8 cellular contexts compared by ENCODE assay signal in genomic region chr6:29925341-29926080, GRCh38. TPM values are rescaled to one million over a fixed set of nuclear protein-coding genes. Genes with fewer than 3 reads are reported as not detected.
DNase-seq lines count a peak whose midpoint lies in the region; ATAC-seq and TF ChIP-seq lines count a peak whose summit lies in the region.

No MANE protein-coding gene starts in this region.

- no peak for ATAC-seq in stimulated activated naive CD8-positive, alpha-beta T cell treated with anti-CD3 and anti-CD28 coated beads, Interleukin-15, amount 100 ng/mL, for 72 hours
- ATAC-seq in GM18517 (IDR thresholded peaks at IDR 0.05; ENCODE audit: unreplicated experiment) = no peak

- no peak for TF ChIP-seq CTCF in foreskin fibroblast (IDR thresholded peaks at IDR 0.05; ENCODE audit: low read depth, low read length)

- H3K4me3 Mint-ChIP-seq in activated naive CD4-positive, alpha-beta T cell treated with anti-CD3 and anti-CD28 coated beads for 36 hours = peak overlapping the region; percentile 96
- H3K4me3 Mint-ChIP-seq in activated CD4-positive, alpha-beta memory T cell treated with anti-CD3 and anti-CD28 coated beads for 36 hours = peak overlapping the region; percentile 86
- H3K4me3 Mint-ChIP-seq in stimulated activated naive CD8-positive, alpha-beta T cell treated with anti-CD3 and anti-CD28 coated beads, Interleukin-15, amount 100 ng/mL, for 72 hours = peak overlapping the region; percentile 94 to 97

- peak overlapping the region; percentile 90 for H3K27ac Mint-ChIP-seq in activated naive CD4-positive, alpha-beta T cell treated with anti-CD3 and anti-CD28 coated beads for 36 hours
- peak overlapping the region; percentile 91 for H3K27ac Mint-ChIP-seq in activated CD4-positive, alpha-beta memory T cell treated with anti-CD3 and anti-CD28 coated beads for 36 hours
- peak overlapping the region; percentile 75 to 97 for H3K27ac Mint-ChIP-seq in stimulated activated naive CD8-positive, alpha-beta T cell treated with anti-CD3 and anti-CD28 coated beads, Interleukin-15, amount 100 ng/mL, for 72 hours

- intact Hi-C loops in activated naive CD4-positive, alpha-beta T cell treated with anti-CD3 and anti-CD28 coated beads for 36 hours (cut with micrococcal nuclease) = loop anchor here (5.0 kb wide), 4 partner anchors 38 to 203 kb away; partner anchors contain the start of genes HLA-F and PPP1R11
- intact Hi-C loops in activated CD4-positive, alpha-beta memory T cell treated with anti-CD3 and anti-CD28 coated beads for 36 hours (cut with micrococcal nuclease) = loop anchor here (2.0 kb wide), 1 partner anchor 141 kb away; the partner anchor contains the start of gene PPP1R11

- H3K9me3 Mint-ChIP-seq in activated naive CD4-positive, alpha-beta T cell treated with anti-CD3 and anti-CD28 coated beads for 36 hours = no peaks in the 10 kb centered on the region
- H3K9me3 Mint-ChIP-seq in activated CD4-positive, alpha-beta memory T cell treated with anti-CD3 and anti-CD28 coated beads for 36 hours = no peaks in the 10 kb centered on the region
- H3K9me3 Mint-ChIP-seq in stimulated activated naive CD8-positive, alpha-beta T cell treated with anti-CD3 and anti-CD28 coated beads, Interleukin-15, amount 100 ng/mL, for 72 hours = no peaks in the 10 kb centered on the region

- H3K36me3 Mint-ChIP-seq in activated naive CD4-positive, alpha-beta T cell treated with anti-CD3 and anti-CD28 coated beads for 36 hours (ENCODE audit: low read depth) = peaks cover 15% of the 10 kb centered on the region
- peaks cover 2% of the 10 kb centered on the region for H3K36me3 Mint-ChIP-seq in activated CD4-positive, alpha-beta memory T cell treated with anti-CD3 and anti-CD28 coated beads for 36 hours

- H3K4me3 ChIP-seq in foreskin fibroblast (ENCODE audit: low read depth in 1 of 2, low read length in 2 of 2) = peak overlapping the region; percentile 65 to 67

- CTCF ChIA-PET in activated naive CD4-positive, alpha-beta T cell treated with anti-CD3 and anti-CD28 coated beads for 36 hours (lab: Charles Lee) = interaction anchor here (0.7 to 1.0 kb wide), 3 partner anchors 27 to 50 kb away, joined by 3 read pairs; no protein-coding TSS in a partner anchor
- CTCF ChIA-PET in activated CD4-positive, alpha-beta memory T cell treated with anti-CD3 and anti-CD28 coated beads for 36 hours (lab: Charles Lee) = interaction anchor here (0.6 to 1.2 kb wide), 2 partner anchors 13 to 382 kb away, joined by 3 to 4 read pairs; no protein-coding TSS in a partner anchor

- peaks cover 31% of the 10 kb centered on the region for H3K4me1 Mint-ChIP-seq in activated naive CD4-positive, alpha-beta T cell treated with anti-CD3 and anti-CD28 coated beads for 36 hours (ENCODE audit: low read depth)
- H3K4me1 Mint-ChIP-seq in activated CD4-positive, alpha-beta memory T cell treated with anti-CD3 and anti-CD28 coated beads for 36 hours (ENCODE audit: low read depth) = peaks cover 23% of the 10 kb centered on the region
- H3K4me1 Mint-ChIP-seq in stimulated activated naive CD8-positive, alpha-beta T cell treated with anti-CD3 and anti-CD28 coated beads, Interleukin-15, amount 100 ng/mL, for 72 hours = peaks cover 59% of the 10 kb centered on the region

- DNase-seq in activated naive CD4-positive, alpha-beta T cell treated with anti-CD3 and anti-CD28 coated beads for 36 hours = no peak
- DNase-seq in activated naive CD4-positive, alpha-beta T cell (lab: John Stamatoyannopoulos, UW) = no peak
- DNase-seq in activated CD4-positive, alpha-beta memory T cell treated with anti-CD3 and anti-CD28 coated beads for 36 hours = no peak
- DNase-seq in foreskin fibroblast = no peak
- DNase-seq in stimulated activated naive CD8-positive, alpha-beta T cell treated with anti-CD3 and anti-CD28 coated beads, Interleukin-15, amount 100 ng/mL, for 72 hours = no peak
- no peak for DNase-seq in NK-92 treated with Interleukin-12 subunit alpha and Interleukin-12 subunit beta, amount 100 ng/mL, for 24 hours (lab: John Stamatoyannopoulos, UW)
- DNase-seq in NCI-H82 (lab: John Stamatoyannopoulos, UW) = no peak

- POLR2A ChIA-PET in activated CD4-positive, alpha-beta memory T cell treated with anti-CD3 and anti-CD28 coated beads for 36 hours (lab: Charles Lee) = interaction anchor here (1.0 kb wide), 1 partner anchor 17 kb away, joined by 3 read pairs; the partner anchor contains the start of gene HLA-A

- H3K27me3 Mint-ChIP-seq in activated naive CD4-positive, alpha-beta T cell treated with anti-CD3 and anti-CD28 coated beads for 36 hours (ENCODE audit: low read depth) = no peaks in the 10 kb centered on the region
- no peaks in the 10 kb centered on the region for H3K27me3 Mint-ChIP-seq in activated CD4-positive, alpha-beta memory T cell treated with anti-CD3 and anti-CD28 coated beads for 36 hours
- H3K27me3 Mint-ChIP-seq in stimulated activated naive CD8-positive, alpha-beta T cell treated with anti-CD3 and anti-CD28 coated beads, Interleukin-15, amount 100 ng/mL, for 72 hours = no peaks in the 10 kb centered on the region

RNA-seq across cellular contexts. Expression of gene HLA-A, which starts 16.8 kb away (rescaled TPM):
- 1,000 to 10,000 TPM; 1,509 to 1,515 TPM for total RNA-seq in activated naive CD4-positive, alpha-beta T cell treated with anti-CD3 and anti-CD28 coated beads for 36 hours
- 1,000 to 10,000 TPM; 1,413 to 1,470 TPM for total RNA-seq in activated CD4-positive, alpha-beta memory T cell treated with anti-CD3 and anti-CD28 coated beads for 36 hours
